8 cellular contexts compared by ENCODE assay signal in the genomic region with DNA sequence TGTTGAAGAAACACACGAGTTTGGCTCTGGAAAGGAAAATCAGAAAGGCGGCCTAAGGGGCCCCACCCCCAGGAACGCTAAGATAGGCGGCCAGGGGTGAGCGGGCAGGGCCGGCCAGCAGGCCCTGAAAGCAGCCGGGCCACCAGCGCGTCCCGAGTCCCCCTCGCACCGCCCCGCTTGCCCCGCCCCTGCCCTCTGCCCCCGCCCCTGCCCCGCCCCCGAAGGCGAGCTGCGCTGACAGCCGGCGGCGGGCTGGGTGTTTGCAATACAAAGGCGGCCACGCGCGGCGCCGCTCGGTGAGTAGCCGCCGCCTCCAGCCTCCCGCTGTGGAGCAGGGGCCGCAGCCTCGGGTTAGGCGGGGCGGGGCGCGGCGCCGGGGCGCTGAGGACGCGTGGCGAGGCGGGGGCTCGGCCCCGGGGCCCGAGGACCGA. TPM values are rescaled to one million over a fixed set of nuclear protein-coding genes. Genes with fewer than 3 reads are reported as not detected.
DNase-seq lines count a peak whose midpoint lies in the region; ATAC-seq and TF ChIP-seq lines count a peak whose summit lies in the region.

A gene with protein sequence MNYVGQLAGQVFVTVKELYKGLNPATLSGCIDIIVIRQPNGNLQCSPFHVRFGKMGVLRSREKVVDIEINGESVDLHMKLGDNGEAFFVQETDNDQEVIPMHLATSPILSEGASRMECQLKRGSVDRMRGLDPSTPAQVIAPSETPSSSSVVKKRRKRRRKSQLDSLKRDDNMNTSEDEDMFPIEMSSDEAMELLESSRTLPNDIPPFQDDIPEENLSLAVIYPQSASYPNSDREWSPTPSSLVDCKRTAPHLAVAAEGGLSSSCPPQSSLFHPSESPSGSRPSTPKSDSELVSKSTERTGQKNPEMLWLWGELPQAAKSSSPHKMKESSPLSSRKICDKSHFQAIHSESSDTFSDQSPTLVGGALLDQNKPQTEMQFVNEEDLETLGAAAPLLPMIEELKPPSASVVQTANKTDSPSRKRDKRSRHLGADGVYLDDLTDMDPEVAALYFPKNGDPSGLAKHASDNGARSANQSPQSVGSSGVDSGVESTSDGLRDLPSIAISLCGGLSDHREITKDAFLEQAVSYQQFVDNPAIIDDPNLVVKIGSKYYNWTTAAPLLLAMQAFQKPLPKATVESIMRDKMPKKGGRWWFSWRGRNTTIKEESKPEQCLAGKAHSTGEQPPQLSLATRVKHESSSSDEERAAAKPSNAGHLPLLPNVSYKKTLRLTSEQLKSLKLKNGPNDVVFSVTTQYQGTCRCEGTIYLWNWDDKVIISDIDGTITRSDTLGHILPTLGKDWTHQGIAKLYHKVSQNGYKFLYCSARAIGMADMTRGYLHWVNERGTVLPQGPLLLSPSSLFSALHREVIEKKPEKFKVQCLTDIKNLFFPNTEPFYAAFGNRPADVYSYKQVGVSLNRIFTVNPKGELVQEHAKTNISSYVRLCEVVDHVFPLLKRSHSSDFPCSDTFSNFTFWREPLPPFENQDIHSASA (plus strand): TSS at position 257 of the 431 bp plus-strand sequence. CDS start 18,910 bp downstream, outside the sequence.

- H3K9ac ChIP-seq in GM23248 = peak within 1 kb of the TSS; percentile 87

- in situ Hi-C loops in GM23248 (cut with MboI) = no loop called here
- in situ Hi-C loops in SK-MEL-5 (cut with HindIII; ENCODE audit: low pct_unique_long_range_greater_than_20kb, low sequenced_read_pairs) = no loop called here

- DNase-seq in ELF-1 (ENCODE audit: low read depth, low spot score) (peak; percentile 78), GM23248 (peak; percentile 98), LNCaP clone FGC (ENCODE audit: low read depth) (no peak), SK-MEL-5 (ENCODE audit: low read depth, low spot score) (peak; percentile 84), foreskin keratinocyte (peak in 1 of 2 donors; percentile 63), stromal cell of bone marrow (ENCODE audit: low read depth) (peak; percentile 75)
- DNase-seq in activated naive CD4-positive, alpha-beta T cell (lab: John Stamatoyannopoulos, UW) = peak; percentile 67 to 91 (median 80)

- TF ChIP-seq CTCF in LNCaP clone FGC (IDR thresholded peaks at IDR 0.05; ENCODE audit: control insufficient read depth, extremely low read depth, insufficient read depth) (peak; percentile 26), foreskin keratinocyte (conservative IDR thresholded peaks at IDR 0.05) (peak; percentile 26)

- H3K27ac ChIP-seq in GM23248 (peak within 1 kb of the TSS; percentile 40), foreskin keratinocyte (peak within 1 kb of the TSS; percentile 79)

- H3K4me1 ChIP-seq in GM23248 (ENCODE audit: insufficient read depth) (peaks cover 6% of the 10 kb centered on the region; the same call in 1 of the 2 replicates), foreskin keratinocyte (peaks cover 18% of the 10 kb centered on the region), neuron (ENCODE audit: insufficient read depth, low read length) (peaks cover 63% of the 10 kb centered on the region)

- H3F3A ChIP-seq in GM23248 (ENCODE audit: insufficient read depth) = no peaks in the 10 kb centered on the region

- ATAC-seq in foreskin keratinocyte = peak; percentile 62

- H3K27me3 ChIP-seq in GM23248 (replicated peaks; ENCODE audit: insufficient read depth) = no peaks in the 10 kb centered on the region
- H3K27me3 ChIP-seq in foreskin keratinocyte = no peaks in the 10 kb centered on the region
- H3K27me3 ChIP-seq in neuron (ENCODE audit: insufficient read depth, low read length) = no peaks in the 10 kb centered on the region

- H3K36me3 ChIP-seq in GM23248 (ENCODE audit: low read depth) (no peaks in the 10 kb centered on the region), neuron (ENCODE audit: insufficient read depth, low read length) (no peaks in the 10 kb centered on the region)

- H2AFZ ChIP-seq in GM23248 (peak within 1 kb of the TSS; percentile 90), neuron (ENCODE audit: low read depth, low read length) (peak within 1 kb of the TSS; percentile 84)

- no peaks in the 10 kb centered on the region for H3K9me3 ChIP-seq in GM23248 (ENCODE audit: low read depth)
- no peaks in the 10 kb centered on the region for H3K9me3 ChIP-seq in neuron (ENCODE audit: low read length)

- H3K4me2 ChIP-seq in GM23248 (ENCODE audit: unreplicated experiment) = peak within 1 kb of the TSS; percentile 80

- H3K4me3 ChIP-seq in GM23248 (peak within 1 kb of the TSS; percentile 75), LNCaP clone FGC (ENCODE audit: low read depth, low read length) (peak within 1 kb of the TSS; percentile 78), neuron (ENCODE audit: low read length) (peak within 1 kb of the TSS; percentile 66)

- H3K79me2 ChIP-seq in GM23248 (ENCODE audit: insufficient read depth) = peaks cover 45% of the 10 kb centered on the region

- WGBS in GM23248 (ENCODE audit: low coverage in 1 of 2, low lambda C conversion rate in 2 of 2, missing lambda C conversion rate in 2 of 2), 2 experiments = 1 to 4% methylated on average over 3 to 40 of the region's 49 CpGs

- no peaks in the 10 kb centered on the region for H4K20me1 ChIP-seq in GM23248 (ENCODE audit: insufficient read depth)

- H3K9me2 ChIP-seq in GM23248 (ENCODE audit: insufficient read depth) = no peaks in the 10 kb centered on the region

RNA-seq across cellular contexts. Expression of the gene that starts here (rescaled TPM):
- total RNA-seq in GM23248 (2014; rRNA removed; shearing (Covaris generic)) = 11.3 and 12.6 TPM in 2 replicates
- polyA plus RNA-seq in GM23248 (2016; fragmentation: Nextera tagmentation; extraction: Ambion mirVana) (9.9 and 11.2 TPM in 2 replicates), foreskin keratinocyte (22.6 and 23.2 TPM in 2 replicates)
- total RNA-seq in SK-MEL-5 (2014; rRNA removed; shearing (Covaris generic)) = 43.4 and 45.8 TPM in 2 replicates
- polyA plus RNA-seq in SK-MEL-5 (2015; cell fraction: cytosol; rRNA removed) = 39.0 and 47.0 TPM in 2 replicates
- 72.0 and 79.3 TPM in 2 replicates for polyA plus RNA-seq in SK-MEL-5 (2015; cell fraction: nucleus; rRNA removed)
- 76.8 and 92.5 TPM in 2 replicates for total RNA-seq in foreskin keratinocyte
